1 cellular context compared by ENCODE assay signal in the genomic region with DNA sequence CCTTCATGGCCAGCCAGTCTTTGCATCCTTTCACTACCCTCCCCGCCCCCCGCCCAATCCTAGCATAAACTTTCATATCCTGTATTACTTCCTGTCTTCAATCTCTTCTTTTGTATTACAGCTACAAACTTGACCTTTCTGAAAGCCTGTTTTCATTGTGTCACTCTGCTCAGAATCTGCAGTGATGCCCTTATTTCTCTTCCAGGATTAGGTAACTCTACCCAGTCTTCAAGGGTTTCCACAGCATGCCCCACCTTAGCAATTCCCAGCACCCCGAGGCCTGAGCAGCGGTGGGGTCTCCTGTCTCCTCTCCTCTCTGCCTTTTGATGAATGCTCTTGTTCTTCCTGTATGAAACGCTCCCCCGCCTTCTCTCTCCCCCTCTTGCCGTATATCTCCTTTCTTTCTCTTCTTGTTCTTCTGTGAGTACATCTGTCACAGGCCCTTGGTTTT.
TF ChIP-seq lines count a peak whose summit lies in the region.

No MANE protein-coding gene starts in this region.

TF ChIP-seq in WTC11, 78 proteins besides CTCF, POLR2A, EP300 and RAD21 (continued from another document):
- TF ChIP-seq, protein P1, sequence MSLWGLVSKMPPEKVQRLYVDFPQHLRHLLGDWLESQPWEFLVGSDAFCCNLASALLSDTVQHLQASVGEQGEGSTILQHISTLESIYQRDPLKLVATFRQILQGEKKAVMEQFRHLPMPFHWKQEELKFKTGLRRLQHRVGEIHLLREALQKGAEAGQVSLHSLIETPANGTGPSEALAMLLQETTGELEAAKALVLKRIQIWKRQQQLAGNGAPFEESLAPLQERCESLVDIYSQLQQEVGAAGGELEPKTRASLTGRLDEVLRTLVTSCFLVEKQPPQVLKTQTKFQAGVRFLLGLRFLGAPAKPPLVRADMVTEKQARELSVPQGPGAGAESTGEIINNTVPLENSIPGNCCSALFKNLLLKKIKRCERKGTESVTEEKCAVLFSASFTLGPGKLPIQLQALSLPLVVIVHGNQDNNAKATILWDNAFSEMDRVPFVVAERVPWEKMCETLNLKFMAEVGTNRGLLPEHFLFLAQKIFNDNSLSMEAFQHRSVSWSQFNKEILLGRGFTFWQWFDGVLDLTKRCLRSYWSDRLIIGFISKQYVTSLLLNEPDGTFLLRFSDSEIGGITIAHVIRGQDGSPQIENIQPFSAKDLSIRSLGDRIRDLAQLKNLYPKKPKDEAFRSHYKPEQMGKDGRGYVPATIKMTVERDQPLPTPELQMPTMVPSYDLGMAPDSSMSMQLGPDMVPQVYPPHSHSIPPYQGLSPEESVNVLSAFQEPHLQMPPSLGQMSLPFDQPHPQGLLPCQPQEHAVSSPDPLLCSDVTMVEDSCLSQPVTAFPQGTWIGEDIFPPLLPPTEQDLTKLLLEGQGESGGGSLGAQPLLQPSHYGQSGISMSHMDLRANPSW (CRISPR knock-in tag; conservative IDR thresholded peaks at IDR 0.05; ENCODE audit: low read depth), result no peak
- TF ChIP-seq ZNF416 (CRISPR knock-in tag; IDR thresholded peaks at IDR 0.05) (no peak), NFYB (CRISPR knock-in tag; conservative IDR thresholded peaks at IDR 0.05; ENCODE audit: low read depth) (no peak), MYBL2 (CRISPR knock-in tag; IDR thresholded peaks at IDR 0.05) (no peak), CREM (CRISPR knock-in tag; IDR thresholded peaks at IDR 0.05) (no peak), FOXJ3 (CRISPR knock-in tag; IDR thresholded peaks at IDR 0.05; ENCODE audit: borderline replicate concordance) (no peak), MXD4 (CRISPR knock-in tag; IDR thresholded peaks at IDR 0.05; ENCODE audit: borderline replicate concordance) (no peak), KAT7 (CRISPR knock-in tag; IDR thresholded peaks at IDR 0.05; ENCODE audit: borderline replicate concordance) (no peak), ZNF121 (CRISPR knock-in tag; IDR thresholded peaks at IDR 0.05) (no peak)
- TF ChIP-seq, protein P2, sequence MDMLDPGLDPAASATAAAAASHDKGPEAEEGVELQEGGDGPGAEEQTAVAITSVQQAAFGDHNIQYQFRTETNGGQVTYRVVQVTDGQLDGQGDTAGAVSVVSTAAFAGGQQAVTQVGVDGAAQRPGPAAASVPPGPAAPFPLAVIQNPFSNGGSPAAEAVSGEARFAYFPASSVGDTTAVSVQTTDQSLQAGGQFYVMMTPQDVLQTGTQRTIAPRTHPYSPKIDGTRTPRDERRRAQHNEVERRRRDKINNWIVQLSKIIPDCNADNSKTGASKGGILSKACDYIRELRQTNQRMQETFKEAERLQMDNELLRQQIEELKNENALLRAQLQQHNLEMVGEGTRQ (CRISPR knock-in tag; IDR thresholded peaks at IDR 0.05), result no peak
